In genomic region chr2:75134802-75135201, GRCh38 we compare ENCODE assay signal across 25 cellular contexts.
"Had no signal": no experiment of that assay in that cellular context is flagged by ENCODE, and none has a peak within 500 bp of the region (broad histone marks: within the 10 kb centered on the region; RNA-seq: fewer than 3 reads in every experiment).

No MANE protein-coding gene starts in this region.

- H3K4me3 Mint-ChIP-seq: dendritic cell treated with granulocyte-macrophage colony-stimulating factor and Interleukin-4, amounts not matched to agents 40 ng/mL and 50 ng/mL, for 4 days; endodermal cell; memory B cell; naive thymus-derived CD8-positive, alpha-beta T cell; neural progenitor cell; stimulated activated effector memory CD8-positive, alpha-beta T cell treated with anti-CD3 and anti-CD28 coated beads, Interleukin-12 subunit alpha, Interleukin-12 subunit beta, amount 100 ng/mL, for 72 hours; type B pancreatic cell had no signal

- H3K9me3 Mint-ChIP-seq: dendritic cell treated with granulocyte-macrophage colony-stimulating factor and Interleukin-4, amounts not matched to agents 40 ng/mL and 50 ng/mL, for 4 days; endodermal cell; memory B cell; naive thymus-derived CD8-positive, alpha-beta T cell; neural progenitor cell; stimulated activated effector memory CD8-positive, alpha-beta T cell treated with anti-CD3 and anti-CD28 coated beads, Interleukin-12 subunit alpha, Interleukin-12 subunit beta, amount 100 ng/mL, for 72 hours; type B pancreatic cell had no signal

- H3K4me1 Mint-ChIP-seq: memory B cell; neural progenitor cell; stimulated activated effector memory CD8-positive, alpha-beta T cell treated with anti-CD3 and anti-CD28 coated beads, Interleukin-12 subunit alpha, Interleukin-12 subunit beta, amount 100 ng/mL, for 72 hours had no signal

- DNase-seq: central memory CD4-positive, alpha-beta T cell; effector CD8-positive, alpha-beta T cell; endodermal cell; esophagus squamous epithelium; foreskin melanocyte; glutamatergic neuron; heart right ventricle; hypothalamus; naive thymus-derived CD8-positive, alpha-beta T cell; stimulated activated CD4-positive, alpha-beta T cell treated with anti-CD3 and anti-CD28 coated beads, Interleukin-2, amount 100 ng/mL, for 24 hours; stimulated activated CD4-positive, alpha-beta T cell treated with anti-CD3 and anti-CD28 coated beads, Interleukin-4, amount 100 ng/mL, for 24 hours; stimulated activated naive CD4-positive, alpha-beta T cell treated with Interleukin-2 at 50 U/mL for 16 hours; substantia nigra; testis; tibial artery had no signal

- H3K27ac ChIP-seq: heart right ventricle, neural progenitor cell, prostate gland, right atrium auricular region, testis, tibial artery had no signal

- H3K36me3 ChIP-seq: esophagus squamous epithelium, heart right ventricle, neural progenitor cell, prostate gland, right atrium auricular region, tibial artery had no signal

- H3K9ac ChIP-seq: neural progenitor cell had no signal

- H3K9me3 ChIP-seq: esophagus squamous epithelium, prostate gland, right atrium auricular region, testis, tibial artery had no signal

- H3K4me3 ChIP-seq: esophagus squamous epithelium, heart right ventricle, lung, neural progenitor cell, prostate gland, right atrium auricular region, testis, tibial artery had no signal

- H3K36me3 Mint-ChIP-seq: memory B cell; naive thymus-derived CD8-positive, alpha-beta T cell; neural progenitor cell; stimulated activated effector memory CD8-positive, alpha-beta T cell treated with anti-CD3 and anti-CD28 coated beads, Interleukin-12 subunit alpha, Interleukin-12 subunit beta, amount 100 ng/mL, for 72 hours; type B pancreatic cell had no signal

- H3K4me1 ChIP-seq: neural progenitor cell, prostate gland, right atrium auricular region, testis had no signal

- H3K27ac Mint-ChIP-seq: dendritic cell treated with granulocyte-macrophage colony-stimulating factor and Interleukin-4, amounts not matched to agents 40 ng/mL and 50 ng/mL, for 4 days; endodermal cell; memory B cell; naive thymus-derived CD8-positive, alpha-beta T cell; neural progenitor cell; stimulated activated effector memory CD8-positive, alpha-beta T cell treated with anti-CD3 and anti-CD28 coated beads, Interleukin-12 subunit alpha, Interleukin-12 subunit beta, amount 100 ng/mL, for 72 hours; type B pancreatic cell had no signal

- H3K27me3 Mint-ChIP-seq: dendritic cell treated with granulocyte-macrophage colony-stimulating factor and Interleukin-4, amounts not matched to agents 40 ng/mL and 50 ng/mL, for 4 days; memory B cell; type B pancreatic cell had no signal

- H3K27me3 ChIP-seq: esophagus squamous epithelium, heart right ventricle, neural progenitor cell, right atrium auricular region, testis, tibial artery had no signal

- ATAC-seq: heart right ventricle; left lobe of liver; naive thymus-derived CD8-positive, alpha-beta T cell; sciatic nerve; stimulated activated effector memory CD8-positive, alpha-beta T cell treated with anti-CD3 and anti-CD28 coated beads, Interleukin-12 subunit alpha, Interleukin-12 subunit beta, amount 100 ng/mL, for 72 hours had no signal
